In the genomic region with DNA sequence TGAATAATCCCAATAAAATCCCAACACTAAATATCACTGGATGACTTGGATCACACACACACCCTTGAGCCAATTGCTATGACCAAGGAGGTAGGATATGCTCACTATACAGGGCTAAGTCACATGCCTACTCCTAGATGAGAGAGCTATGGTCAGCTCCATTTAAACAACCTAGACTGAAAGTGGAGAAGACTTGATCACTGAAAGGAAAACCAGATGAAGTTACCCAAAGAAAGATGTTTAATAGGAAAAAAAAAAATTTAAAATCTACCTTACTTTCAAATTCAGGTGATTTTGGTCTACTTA, we compare ENCODE assay signal across 20 cellular contexts. TPM values are rescaled to one million over a fixed set of nuclear protein-coding genes. Genes with fewer than 3 reads are reported as not detected.
A peak's percentile ranks its signal among the peaks of the same experiment; 100 is the strongest.
DNase-seq lines count a peak whose midpoint lies in the region; ATAC-seq and TF ChIP-seq lines count a peak whose summit lies in the region.
"Had no signal": no experiment of that assay in that cellular context is flagged by ENCODE, and none has a peak within 500 bp of the region (broad histone marks: within the 10 kb centered on the region; RNA-seq: fewer than 3 reads in every experiment).

No MANE protein-coding gene starts in this region.

- H3K4me1 Mint-ChIP-seq in GM23338, result no peaks in the 10 kb centered on the region
- H3K4me1 Mint-ChIP-seq: CD4-positive, CD25-positive, alpha-beta regulatory T cell had no signal

- DNase-seq in GM23338 (ENCODE audit: low spot score), result no peak
- DNase-seq in MG63, result peak; percentile 7
- DNase-seq in left lobe of liver (ENCODE audit: low spot score), result no peak
- DNase-seq in smooth muscle cell (lab: John Stamatoyannopoulos, UW; ENCODE audit: unreplicated experiment), result no peak
- no peak for DNase-seq in NCI-H2171 treated with DMSO at 0.1 percent for 48 hours (lab: John Stamatoyannopoulos, UW)
- DNase-seq: Caco-2; CD4-positive, CD25-positive, alpha-beta regulatory T cell; CD8-positive, alpha-beta T cell; DMS79; EL; GDM1; GOT3 had no signal

- no peak overlapping the region for H3K27ac ChIP-seq in GM23338 (ENCODE audit: low read depth)
- no peak overlapping the region for H3K27ac ChIP-seq in smooth muscle cell (ENCODE audit: low read depth)
- H3K27ac ChIP-seq: BLaER1, C4-2B had no signal

- H3K36me3 ChIP-seq in GM23338 (ENCODE audit: insufficient read depth) (no peaks in the 10 kb centered on the region), MG63 (no peaks in the 10 kb centered on the region), smooth muscle cell (ENCODE audit: low read depth) (no peaks in the 10 kb centered on the region)
- H3K36me3 ChIP-seq: BLaER1, HAP-1 had no signal

- no peak overlapping the region for H3K27ac Mint-ChIP-seq in GM23338
- H3K27ac Mint-ChIP-seq: B cell; CD4-positive, CD25-positive, alpha-beta regulatory T cell; CD8-positive, alpha-beta T cell had no signal

- no peak overlapping the region for H3K9ac ChIP-seq in smooth muscle cell (ENCODE audit: low read depth)
- H3K9ac ChIP-seq: BLaER1 had no signal

- peaks cover under 1% of the 10 kb centered on the region; the same call in 1 of the 2 replicates for H3K9me3 ChIP-seq in MG63
- no peaks in the 10 kb centered on the region for H3K9me3 ChIP-seq in smooth muscle cell (replicated peaks; ENCODE audit: low read depth)
- H3K9me3 ChIP-seq: BLaER1, Caco-2, HAP-1 had no signal

- H3K4me3 Mint-ChIP-seq in GM23338, result no peak overlapping the region
- H3K4me3 Mint-ChIP-seq: B cell; CD4-positive, CD25-positive, alpha-beta regulatory T cell; CD8-positive, alpha-beta T cell had no signal

- H4K20me1 ChIP-seq in GM23338 (replicated peaks; ENCODE audit: insufficient read depth) (no peaks in the 10 kb centered on the region), smooth muscle cell (ENCODE audit: low read depth) (no peaks in the 10 kb centered on the region)
- H4K20me1 ChIP-seq: BLaER1 had no signal

- no peaks in the 10 kb centered on the region for H3K27me3 Mint-ChIP-seq in GM23338 (ENCODE audit: insufficient read depth, low read depth, poor library complexity)
- H3K27me3 Mint-ChIP-seq: B cell had no signal

- H3K4me2 ChIP-seq in GM23338 (no peak overlapping the region), smooth muscle cell (no peak overlapping the region)
- H3K4me2 ChIP-seq: BLaER1 had no signal

- H3K9me2 ChIP-seq in GM23338 (ENCODE audit: insufficient read depth), result no peaks in the 10 kb centered on the region

- TF ChIP-seq CTCF in GM23338 (conservative IDR thresholded peaks at IDR 0.05; ENCODE audit: low read depth in 2 of 2), result no peak
- TF ChIP-seq CTCF in smooth muscle cell (IDR thresholded peaks at IDR 0.05; ENCODE audit: borderline replicate concordance, insufficient read depth, poor library complexity, severe bottlenecking), result no peak

- H3K4me3 ChIP-seq in GM23338 (no peak overlapping the region), MG63 (no peak overlapping the region), smooth muscle cell (no peak overlapping the region)
- H3K4me3 ChIP-seq: BLaER1, GM12878, HAP-1 had no signal

- H3K79me2 ChIP-seq in GM23338 (replicated peaks; ENCODE audit: insufficient read depth) (no peaks in the 10 kb centered on the region), smooth muscle cell (ENCODE audit: low read depth) (no peaks in the 10 kb centered on the region)

- H3K4me1 ChIP-seq in GM23338 (ENCODE audit: insufficient read depth), result no peaks in the 10 kb centered on the region
- no peaks in the 10 kb centered on the region for H3K4me1 ChIP-seq in smooth muscle cell (ENCODE audit: low read depth)
- H3K4me1 ChIP-seq: BLaER1, Caco-2, HAP-1 had no signal

- H3K27me3 ChIP-seq in GM23338 (ENCODE audit: insufficient read depth) (no peaks in the 10 kb centered on the region), MG63 (no peaks in the 10 kb centered on the region), smooth muscle cell (ENCODE audit: low read depth) (no peaks in the 10 kb centered on the region)
- H3K27me3 ChIP-seq: BLaER1 had no signal

- no peaks in the 10 kb centered on the region for H3K36me3 Mint-ChIP-seq in GM23338 (ENCODE audit: low read depth)
- H3K36me3 Mint-ChIP-seq: CD4-positive, CD25-positive, alpha-beta regulatory T cell; CD8-positive, alpha-beta T cell had no signal

- no peaks in the 10 kb centered on the region for H3K9me3 Mint-ChIP-seq in GM23338
- H3K9me3 Mint-ChIP-seq: CD8-positive, alpha-beta T cell had no signal

- peak overlapping the region; percentile 15; the same call in 1 of the 2 replicates for H2AFZ ChIP-seq in GM23338
- H2AFZ ChIP-seq in smooth muscle cell (ENCODE audit: low read depth), result peak overlapping the region; percentile 36

- H3F3A ChIP-seq in GM23338 (replicated peaks; ENCODE audit: low read depth) (no peaks in the 10 kb centered on the region), smooth muscle cell (ENCODE audit: low read depth) (peaks cover 2% of the 10 kb centered on the region)

- ATAC-seq in GM23338, result no peak
- peak; percentile 29 for ATAC-seq in left lobe of liver
- no peak for ATAC-seq in HG02763 (IDR thresholded peaks at IDR 0.05; ENCODE audit: unreplicated experiment)
- no peak for ATAC-seq in HG02610 (IDR thresholded peaks at IDR 0.05; ENCODE audit: unreplicated experiment)
- ATAC-seq: CD8-positive, alpha-beta T cell; GM12878 had no signal

TF ChIP-seq in GM23338, 12 proteins besides CTCF, POLR2A, EP300 and RAD21:
- TF ChIP-seq STAT1 (IDR thresholded peaks at IDR 0.05; ENCODE audit: unreplicated experiment) (no peak), JUNB (IDR thresholded peaks at IDR 0.05; ENCODE audit: unreplicated experiment) (no peak), EZH2 (IDR thresholded peaks at IDR 0.05; ENCODE audit: low read depth, unreplicated experiment) (no peak), POLR2AphosphoS5 (IDR thresholded peaks at IDR 0.05; ENCODE audit: low read depth) (no peak)

RNA-seq across cellular contexts. Expression of a gene that starts 18.9 kb away (rescaled TPM):
- not detected in 2 replicates for total RNA-seq in GM23338 (2014; rRNA removed; shearing (Covaris generic))
- polyA plus RNA-seq in GM23338 (2016; fragmentation: Nextera tagmentation; extraction: Ambion mirVana) (0.03 TPM in 1 of 2 replicates, not detected in the other), smooth muscle cell (0.55 and 0.79 TPM in 2 replicates)
- not detected in 2 replicates for total RNA-seq in MG63 (2014; rRNA removed; shearing (Covaris generic); ENCODE audit: low replicate concordance)
- total RNA-seq in left lobe of liver (0.10 TPM), smooth muscle cell (1.6 and 1.8 TPM in 2 replicates)
- total RNA-seq: A172, Caco-2 had no signal
- polyA plus RNA-seq: CD4-positive, CD25-positive, alpha-beta regulatory T cell had no signal

RNA-seq across cellular contexts. Expression of a gene that starts 50.6 kb away (rescaled TPM):
- 20.3 and 25.5 TPM in 2 replicates for total RNA-seq in GM23338 (2014; rRNA removed; shearing (Covaris generic))
- 18.7 and 21.0 TPM in 2 replicates for polyA plus RNA-seq in GM23338 (2016; fragmentation: Nextera tagmentation; extraction: Ambion mirVana)
- total RNA-seq in MG63 (2014; rRNA removed; shearing (Covaris generic); ENCODE audit: low replicate concordance), result 12.8 and 51.6 TPM in 2 replicates
- total RNA-seq in left lobe of liver, result 34.0 TPM
- 72.4 and 78.5 TPM in 2 replicates for total RNA-seq in smooth muscle cell
- 22.3 and 33.4 TPM in 2 replicates for polyA plus RNA-seq in smooth muscle cell
